In genomic region chr10:58641095-58641531, GRCh38 we compare ENCODE assay signal across 9 cellular contexts.
DNase-seq lines count a peak whose midpoint lies in the region; ATAC-seq and TF ChIP-seq lines count a peak whose summit lies in the region.
"Had no signal": no experiment of that assay in that cellular context is flagged by ENCODE, and none has a peak within 500 bp of the region (broad histone marks: within the 10 kb centered on the region; RNA-seq: fewer than 3 reads in every experiment).

No MANE protein-coding gene starts in this region.

- POLR2A ChIA-PET in naive thymus-derived CD8-positive, alpha-beta T cell (lab: Charles Lee): no interaction called here

- no peak overlapping the region for H3K4me3 ChIP-seq in body of pancreas

- no peak for TF ChIP-seq POLR2A in body of pancreas (IDR thresholded peaks at IDR 0.05)

- H3K36me3 Mint-ChIP-seq in nephron (ENCODE audit: low read depth): no peaks in the 10 kb centered on the region
- no peaks in the 10 kb centered on the region for H3K36me3 Mint-ChIP-seq in naive thymus-derived CD8-positive, alpha-beta T cell

- H3K27me3 ChIP-seq in body of pancreas: no peaks in the 10 kb centered on the region

- no peaks in the 10 kb centered on the region for H3K36me3 ChIP-seq in body of pancreas (replicated peaks in 1 of 2; ENCODE audit: insufficient read depth in 1 of 2, low read depth in 2 of 2)

- peaks cover 27% of the 10 kb centered on the region for H3K4me1 ChIP-seq in body of pancreas

- no peaks in the 10 kb centered on the region for H3K27me3 Mint-ChIP-seq in nephron (ENCODE audit: low read depth)
- peaks cover 0 to 14% (median 4%) of the 10 kb centered on the region in 5 donors for H3K27me3 Mint-ChIP-seq in naive thymus-derived CD8-positive, alpha-beta T cell

- intact Hi-C loops in body of pancreas (cut with DNase I): no loop called here

- peak overlapping the region in 2 of 3 experiments; percentile 41 to 55 for H3K4me3 Mint-ChIP-seq in nephron
- H3K4me3 Mint-ChIP-seq in naive thymus-derived CD8-positive, alpha-beta T cell: no peak overlapping the region

- WGBS in body of pancreas, 2 donors: 8 to 16% methylated on average over 5 of the region's 5 CpGs

- DNase-seq in D341Med (ENCODE audit: low spot score): peak; percentile 51
- peak; percentile 52 for DNase-seq in LoVo (ENCODE audit: low spot score)
- peak in 1 of 4 donors; percentile 12 for DNase-seq in body of pancreas
- DNase-seq in effector CD8-positive, alpha-beta T cell (lab: John Stamatoyannopoulos, UW): no peak
- DNase-seq in naive thymus-derived CD8-positive, alpha-beta T cell: no peak
- DNase-seq in iPS-NIHi7 (ENCODE audit: extremely low spot score): no peak
- DNase-seq: hippocampal formation had no signal

- H3K9me3 ChIP-seq in body of pancreas: no peaks in the 10 kb centered on the region

- H3K4me1 Mint-ChIP-seq in nephron: peaks cover 71% of the 10 kb centered on the region
- H3K4me1 Mint-ChIP-seq in naive thymus-derived CD8-positive, alpha-beta T cell: no peaks in the 10 kb centered on the region

- H3K27ac ChIP-seq in body of pancreas: peak overlapping the region in 1 of 4 donors; percentile 15

- TF ChIP-seq CTCF in body of pancreas (IDR thresholded peaks at IDR 0.05): no peak
- TF ChIP-seq CTCF in nephron (IDR thresholded peaks at IDR 0.05; ENCODE audit: unreplicated experiment in 3 of 3): peak; percentile 14 to 39 (median 33)

- no peaks in the 10 kb centered on the region for H3K9me3 Mint-ChIP-seq in nephron
- no peaks in the 10 kb centered on the region for H3K9me3 Mint-ChIP-seq in naive thymus-derived CD8-positive, alpha-beta T cell

- ATAC-seq in body of pancreas (peak; percentile 37), HG02981 (IDR thresholded peaks at IDR 0.05; ENCODE audit: unreplicated experiment) (no peak)
- no peak for ATAC-seq in naive thymus-derived CD8-positive, alpha-beta T cell

- peak overlapping the region; percentile 16 to 83 (median 80) for H3K27ac Mint-ChIP-seq in nephron
- no peak overlapping the region for H3K27ac Mint-ChIP-seq in naive thymus-derived CD8-positive, alpha-beta T cell

Comparison
In these comparisons a context has a peak if more than half of its experiments do, and no peak if none do; other contexts are left out.
1. DNase-seq: peak in D341Med (single experiment) and LoVo (single experiment); none in effector CD8-positive, alpha-beta T cell (single experiment), naive thymus-derived CD8-positive, alpha-beta T cell (0 of 10) and iPS-NIHi7 (single experiment).
2. CTCF ChIP-seq: peak in nephron (3 of 3); none in body of pancreas (0 of 7).
3. H3K27ac Mint-ChIP-seq: peak in nephron (3 of 3); none in naive thymus-derived CD8-positive, alpha-beta T cell (0 of 10).
4. H3K4me3 Mint-ChIP-seq: peak in nephron (2 of 3); none in naive thymus-derived CD8-positive, alpha-beta T cell (0 of 10).